20 cellular contexts compared by ENCODE assay signal in genomic region chr9:114321759-114322158, GRCh38. TPM values are rescaled to one million over a fixed set of nuclear protein-coding genes. Genes with fewer than 3 reads are reported as not detected.
DNase-seq lines count a peak whose midpoint lies in the region; ATAC-seq and TF ChIP-seq lines count a peak whose summit lies in the region.
"Had no signal": no experiment of that assay in that cellular context is flagged by ENCODE, and none has a peak within 500 bp of the region (broad histone marks: within the 10 kb centered on the region; RNA-seq: fewer than 3 reads in every experiment).

No MANE protein-coding gene starts in this region.

- no peaks in the 10 kb centered on the region for H3K79me2 ChIP-seq in SK-N-SH (ENCODE audit: insufficient read depth)
- no peaks in the 10 kb centered on the region for H3K79me2 ChIP-seq in GM23338 (replicated peaks; ENCODE audit: insufficient read depth)

- H3K4me3 ChIP-seq in SK-N-SH (ENCODE audit: low read depth in 2 of 2, low read length in 1 of 2) (no peak overlapping the region), upper lobe of right lung (no peak overlapping the region), prostate gland (no peak overlapping the region), GM23338 (no peak overlapping the region)
- H3K4me3 ChIP-seq: thoracic aorta had no signal

- POLR2A ChIA-PET in SK-N-SH (lab: Yijun Ruan, JAX) = no interaction called here

- DNase-seq in stimulated activated naive CD4-positive, alpha-beta T cell treated with Interleukin-2 at 50 U/mL for 16 hours (lab: John Stamatoyannopoulos, UW) = peak; percentile 31
- DNase-seq in stimulated activated naive CD4-positive, alpha-beta T cell (lab: John Stamatoyannopoulos, UW) = no peak
- DNase-seq in SK-N-SH (no peak), glomerular visceral epithelial cell (ENCODE audit: extremely low spot score) (peak; percentile 48), upper lobe of right lung (peak; percentile 10), prostate gland (ENCODE audit: low spot score) (no peak), NCI-H82 (lab: John Stamatoyannopoulos, UW) (no peak), GM23338 (ENCODE audit: low spot score) (no peak)
- DNase-seq: DMS79; effector CD8-positive, alpha-beta T cell; mesendoderm; NCI-H1436 treated with DMSO at 0.1 percent for 48 hours; NCI-H446 had no signal

- H3K27me3 Mint-ChIP-seq in GM23338 (ENCODE audit: insufficient read depth, low read depth, poor library complexity) = peaks cover 2% of the 10 kb centered on the region
- H3K27me3 Mint-ChIP-seq: brain had no signal

- H3K9me2 ChIP-seq in SK-N-SH = no peaks in the 10 kb centered on the region
- no peaks in the 10 kb centered on the region for H3K9me2 ChIP-seq in GM23338 (ENCODE audit: insufficient read depth)

- H3K4me1 ChIP-seq in SK-N-SH (ENCODE audit: control insufficient read depth in 1 of 2, insufficient read depth in 2 of 2, low read depth in 1 of 2, low read length in 1 of 2) = peaks cover 0 to 3% of the 10 kb centered on the region in 2 experiments; a peak in 2 of 4 replicates
- no peaks in the 10 kb centered on the region for H3K4me1 ChIP-seq in upper lobe of right lung
- H3K4me1 ChIP-seq in prostate gland (replicated peaks) = no peaks in the 10 kb centered on the region
- H3K4me1 ChIP-seq in GM23338 (ENCODE audit: insufficient read depth) = no peaks in the 10 kb centered on the region

- H3K27ac ChIP-seq in SK-N-SH (ENCODE audit: low read depth in 2 of 2, low read length in 1 of 2) = peak overlapping the region in 1 of 2 experiments; percentile 17; a peak in 1 of 4 replicates
- no peak overlapping the region for H3K27ac ChIP-seq in upper lobe of right lung
- H3K27ac ChIP-seq in prostate gland = no peak overlapping the region
- H3K27ac ChIP-seq in GM23338 (ENCODE audit: low read depth) = no peak overlapping the region
- H3K27ac ChIP-seq: C4-2B, KMS-11, thoracic aorta, VCaP had no signal

- TF ChIP-seq RAD21 in SK-N-SH (IDR thresholded peaks at IDR 0.05; ENCODE audit: low read length) = no peak

- H3F3A ChIP-seq in SK-N-SH (replicated peaks; ENCODE audit: insufficient read depth) (peaks cover 7% of the 10 kb centered on the region), GM23338 (replicated peaks; ENCODE audit: low read depth) (no peaks in the 10 kb centered on the region)

- H3K36me3 Mint-ChIP-seq in GM23338 (ENCODE audit: low read depth) = no peaks in the 10 kb centered on the region
- H3K36me3 Mint-ChIP-seq: brain had no signal

- peaks cover 5% of the 10 kb centered on the region; the same call in 1 of the 3 replicates for H3K4me1 Mint-ChIP-seq in GM23338

- intact Hi-C loops in upper lobe of right lung (cut with DNase I) (no loop called here), prostate gland (cut with DNase I) (no loop called here)

- CTCF ChIA-PET in SK-N-SH (lab: Yijun Ruan, JAX) = interaction anchor here (0.7 to 1.1 kb wide), 2 partner anchors 239 to 359 kb away, joined by 3 to 4 read pairs; no protein-coding TSS in a partner anchor

- H3K36me3 ChIP-seq in SK-N-SH (replicated peaks in 1 of 2; ENCODE audit: control insufficient read depth in 1 of 2, insufficient read depth in 2 of 2, low read length in 1 of 2) = no peaks in the 10 kb centered on the region
- no peaks in the 10 kb centered on the region for H3K36me3 ChIP-seq in upper lobe of right lung
- H3K36me3 ChIP-seq in prostate gland = no peaks in the 10 kb centered on the region
- no peaks in the 10 kb centered on the region for H3K36me3 ChIP-seq in GM23338 (ENCODE audit: insufficient read depth)
- H3K36me3 ChIP-seq: thoracic aorta had no signal

- H3K27ac Mint-ChIP-seq in GM23338 = no peak overlapping the region

- peak in 1 of 2 experiments; percentile 13; a peak in 1 of 4 replicates for TF ChIP-seq EP300 in SK-N-SH (IDR thresholded peaks at IDR 0.05; ENCODE audit: borderline replicate concordance in 1 of 2, low read depth in 1 of 2, low read length in 1 of 2)

- no peak for TF ChIP-seq CTCF in SK-N-SH (IDR thresholded peaks at IDR 0.05)
- TF ChIP-seq CTCF in upper lobe of right lung (IDR thresholded peaks at IDR 0.05) = no peak
- no peak for TF ChIP-seq CTCF in prostate gland (IDR thresholded peaks at IDR 0.05)
- no peak for TF ChIP-seq CTCF in GM23338 (conservative IDR thresholded peaks at IDR 0.05; ENCODE audit: low read depth in 2 of 2)

- H3K9ac ChIP-seq in SK-N-SH = no peak overlapping the region
- H3K9ac ChIP-seq: KMS-11 had no signal

- no peaks in the 10 kb centered on the region for H4K20me1 ChIP-seq in SK-N-SH (ENCODE audit: insufficient read depth)
- no peaks in the 10 kb centered on the region for H4K20me1 ChIP-seq in GM23338 (replicated peaks; ENCODE audit: insufficient read depth)

- no peak for ATAC-seq in upper lobe of right lung
- no peak for ATAC-seq in GM23338
- ATAC-seq: sciatic nerve had no signal

- H3K9me3 ChIP-seq in SK-N-SH = no peaks in the 10 kb centered on the region
- no peaks in the 10 kb centered on the region for H3K9me3 ChIP-seq in upper lobe of right lung
- no peaks in the 10 kb centered on the region for H3K9me3 ChIP-seq in prostate gland
- H3K9me3 ChIP-seq: thoracic aorta had no signal

- H3K27me3 ChIP-seq in SK-N-SH (ENCODE audit: insufficient read depth) (no peaks in the 10 kb centered on the region), upper lobe of right lung (no peaks in the 10 kb centered on the region), prostate gland (replicated peaks; ENCODE audit: insufficient read depth) (no peaks in the 10 kb centered on the region), GM23338 (ENCODE audit: insufficient read depth) (no peaks in the 10 kb centered on the region)

- no peaks in the 10 kb centered on the region; the same call in 2 of the 3 replicates for H3K9me3 Mint-ChIP-seq in GM23338
- H3K9me3 Mint-ChIP-seq: brain had no signal

- H2AFZ ChIP-seq in SK-N-SH (ENCODE audit: low read depth) (no peak overlapping the region), GM23338 (no peak overlapping the region)

- no peak overlapping the region for H3K4me3 Mint-ChIP-seq in GM23338
- H3K4me3 Mint-ChIP-seq: brain had no signal

- no peak overlapping the region for H3K4me2 ChIP-seq in SK-N-SH
- H3K4me2 ChIP-seq in GM23338 = no peak overlapping the region
- H3K4me2 ChIP-seq: KMS-11 had no signal

- WGBS in SK-N-SH (ENCODE audit: low lambda C conversion rate) = 49% methylated on average over 8 of the region's 8 CpGs
- 89% methylated on average over 8 of the region's 8 CpGs for WGBS in prostate gland

- no peak for TF ChIP-seq POLR2A in prostate gland (IDR thresholded peaks at IDR 0.05)

TF ChIP-seq in SK-N-SH, 30 proteins besides CTCF, POLR2A, EP300 and RAD21:
- TF ChIP-seq MXI1 (IDR thresholded peaks at IDR 0.05; ENCODE audit: low read depth, low read length) (no peak), GATA2 (CRISPR knock-in tag; IDR thresholded peaks at IDR 0.05) (no peak), FOXM1 (IDR thresholded peaks at IDR 0.05; ENCODE audit: low read depth) (no peak), SIN3A (IDR thresholded peaks at IDR 0.05; ENCODE audit: borderline replicate concordance, low read depth, low read length) (no peak), FOSL2 (IDR thresholded peaks at IDR 0.05; ENCODE audit: borderline replicate concordance, low read depth) (peak; percentile 51; the same call in 1 of the 2 replicates), NFIC (IDR thresholded peaks at IDR 0.05; ENCODE audit: borderline replicate concordance) (no peak), EZH2phosphoT487 (IDR thresholded peaks at IDR 0.05; ENCODE audit: borderline replicate concordance, low read depth) (no peak), YY1 (IDR thresholded peaks at IDR 0.05; ENCODE audit: low read depth) (no peak), TCF12 (IDR thresholded peaks at IDR 0.05) (peak; percentile 15; the same call in 1 of the 2 replicates), SMC3 (IDR thresholded peaks at IDR 0.05; ENCODE audit: low read depth, low read length) (no peak), NRF1 (IDR thresholded peaks at IDR 0.05; ENCODE audit: low read depth, low read length) (no peak), POLR2AphosphoS5 (IDR thresholded peaks at IDR 0.05; ENCODE audit: low read depth, low read length) (no peak), TAF1 (IDR thresholded peaks at IDR 0.05; ENCODE audit: borderline replicate concordance, low read depth, low read length) (no peak), JUND (IDR thresholded peaks at IDR 0.05) (peak; percentile 36)

RNA-seq across cellular contexts. Expression of gene ORM1, which starts 1.1 kb away (rescaled TPM):
- polyA plus RNA-seq in SK-N-SH (2012; rRNA removed) (not detected in 2 replicates), GM23338 (2016; fragmentation: Nextera tagmentation; extraction: Ambion mirVana) (not detected in 2 replicates)
- not detected in 2 replicates for polyA plus RNA-seq in SK-N-SH (2012; cell fraction: cytosol; rRNA removed)
- polyA plus RNA-seq in SK-N-SH (2012; cell fraction: nucleus; rRNA removed) = not detected in 2 replicates
- total RNA-seq in upper lobe of right lung (5.2 TPM), prostate gland (not detected)
- not detected in 2 replicates for total RNA-seq in GM23338 (2014; rRNA removed; shearing (Covaris generic))
- total RNA-seq: fibroblast of villous mesenchyme, thoracic aorta had no signal

RNA-seq across cellular contexts. Expression of gene ORM2, which starts 7.9 kb away (rescaled TPM):
- polyA plus RNA-seq in SK-N-SH (2012; rRNA removed) = not detected in 2 replicates
- not detected in 2 replicates for polyA plus RNA-seq in SK-N-SH (2012; cell fraction: cytosol; rRNA removed)
- polyA plus RNA-seq in SK-N-SH (2012; cell fraction: nucleus; rRNA removed) = not detected in 2 replicates
- 3.9 TPM for total RNA-seq in upper lobe of right lung
- total RNA-seq in prostate gland = 1 to 10 TPM in 1 of 2 donors, under 1 TPM in 1; 0.91 to 1.9 TPM
- 0.76 TPM in 1 of 2 replicates, not detected in the other for total RNA-seq in GM23338 (2014; rRNA removed; shearing (Covaris generic))
- polyA plus RNA-seq in GM23338 (2016; fragmentation: Nextera tagmentation; extraction: Ambion mirVana) = 0.76 and 0.90 TPM in 2 replicates
- total RNA-seq: fibroblast of villous mesenchyme, sciatic nerve, thoracic aorta had no signal

Comparison
In these comparisons a context has a peak if more than half of its experiments do, and no peak if none do; other contexts are left out.
1. DNase-seq: peak in stimulated activated naive CD4-positive, alpha-beta T cell treated with Interleukin-2 at 50 U/mL for 16 hours (single experiment), glomerular visceral epithelial cell (single experiment) and upper lobe of right lung (single experiment); none in stimulated activated naive CD4-positive, alpha-beta T cell (0 of 6), SK-N-SH (single experiment), prostate gland (single experiment), NCI-H82 (single experiment) and GM23338 (single experiment).